9 cellular contexts compared by ENCODE assay signal in genomic region chr11:128501576-128502549, GRCh38.
DNase-seq lines count a peak whose midpoint lies in the region; ATAC-seq and TF ChIP-seq lines count a peak whose summit lies in the region.
"Had no signal": no experiment of that assay in that cellular context is flagged by ENCODE, and none has a peak within 500 bp of the region (broad histone marks: within the 10 kb centered on the region; RNA-seq: fewer than 3 reads in every experiment).

No MANE protein-coding gene starts in this region.

- H3K27ac Mint-ChIP-seq in activated T-helper 1 cell treated with anti-CD3 and anti-CD28 coated beads, Interleukin-12 subunit alpha, Interleukin-12 subunit beta, Interleukin-2, Interleukin-4 antibody, amounts not matched to agents 30 ng/mL and 10 ng/mL and 1 ng/mL, durations not matched to agents 14 hours and 24 hours and 36 hours = peak overlapping the region; percentile 98

- TF ChIP-seq CTCF in heart left ventricle (IDR thresholded peaks at IDR 0.05) = no peak

- H3K27me3 ChIP-seq in heart left ventricle = no peaks in the 10 kb centered on the region
- H3K27me3 ChIP-seq in skeletal muscle satellite cell (ENCODE audit: control insufficient read depth, insufficient read depth, low read length) = no peaks in the 10 kb centered on the region

- H3K4me1 ChIP-seq in heart left ventricle (peaks cover 51 to 100% (median 100%) of the 10 kb centered on the region in 12 donors), skeletal muscle satellite cell (ENCODE audit: control insufficient read depth, insufficient read depth, low read length) (peaks cover 100% of the 10 kb centered on the region)

- H3K4me3 Mint-ChIP-seq in activated T-helper 1 cell treated with anti-CD3 and anti-CD28 coated beads, Interleukin-12 subunit alpha, Interleukin-12 subunit beta, Interleukin-2, Interleukin-4 antibody, amounts not matched to agents 30 ng/mL and 10 ng/mL and 1 ng/mL, durations not matched to agents 14 hours and 24 hours and 36 hours = peak overlapping the region; percentile 96

- ATAC-seq in heart left ventricle = peak; percentile 71 to 82 (median 78)

- no peaks in the 10 kb centered on the region for H3K27me3 Mint-ChIP-seq in activated T-helper 1 cell treated with anti-CD3 and anti-CD28 coated beads, Interleukin-12 subunit alpha, Interleukin-12 subunit beta, Interleukin-2, Interleukin-4 antibody, amounts not matched to agents 30 ng/mL and 10 ng/mL and 1 ng/mL, durations not matched to agents 14 hours and 24 hours and 36 hours (ENCODE audit: insufficient read depth)

- peak overlapping the region in 4 of 12 donors; percentile 8 to 15 (median 10) for H3K4me3 ChIP-seq in heart left ventricle
- no peak overlapping the region for H3K4me3 ChIP-seq in skeletal muscle satellite cell (ENCODE audit: low read length)

- DNase-seq in HT-29 (ENCODE audit: low spot score) (peak; percentile 44), heart left ventricle (peak; percentile 56 to 82 (median 78)), DMS114 treated with DMSO at 0.1 percent for 48 hours (lab: John Stamatoyannopoulos, UW; ENCODE audit: unreplicated experiment) (no peak)
- no peak for DNase-seq in activated T-helper 1 cell treated with anti-CD3 and anti-CD28 coated beads, Interleukin-12 subunit alpha, Interleukin-12 subunit beta, Interleukin-2, Interleukin-4 antibody, amounts not matched to agents 30 ng/mL and 10 ng/mL and 1 ng/mL, durations not matched to agents 14 hours and 24 hours and 36 hours (ENCODE audit: low spot score)
- DNase-seq in activated effector memory CD4-positive, alpha-beta T cell treated with anti-CD3 and anti-CD28 coated beads, Interleukin-2, amount 50 U/mL, for 16 hours = no peak
- DNase-seq in stimulated activated naive CD4-positive, alpha-beta T cell treated with Interleukin-2 at 50 U/mL for 16 hours (lab: John Stamatoyannopoulos, UW) = no peak
- no peak for DNase-seq in stimulated activated naive CD4-positive, alpha-beta T cell (lab: John Stamatoyannopoulos, UW)
- DNase-seq: NCI-H510A had no signal

- H3K27ac ChIP-seq in heart left ventricle = peak overlapping the region in 11 of 12 donors; percentile 67 to 96 (median 81)

- H3K9ac ChIP-seq in skeletal muscle satellite cell (ENCODE audit: low read depth, low read length) = peak overlapping the region; percentile 38

- no peak for TF ChIP-seq POLR2A in heart left ventricle (IDR thresholded peaks at IDR 0.05)

- H3K36me3 Mint-ChIP-seq in activated T-helper 1 cell treated with anti-CD3 and anti-CD28 coated beads, Interleukin-12 subunit alpha, Interleukin-12 subunit beta, Interleukin-2, Interleukin-4 antibody, amounts not matched to agents 30 ng/mL and 10 ng/mL and 1 ng/mL, durations not matched to agents 14 hours and 24 hours and 36 hours (ENCODE audit: low read depth) = peaks cover 56% of the 10 kb centered on the region

- no peaks in the 10 kb centered on the region for H3K9me3 Mint-ChIP-seq in activated T-helper 1 cell treated with anti-CD3 and anti-CD28 coated beads, Interleukin-12 subunit alpha, Interleukin-12 subunit beta, Interleukin-2, Interleukin-4 antibody, amounts not matched to agents 30 ng/mL and 10 ng/mL and 1 ng/mL, durations not matched to agents 14 hours and 24 hours and 36 hours

- no peaks in the 10 kb centered on the region for H3K9me3 ChIP-seq in heart left ventricle
- H3K9me3 ChIP-seq in skeletal muscle satellite cell (replicated peaks; ENCODE audit: low read length) = no peaks in the 10 kb centered on the region

- peak overlapping the region; percentile 44 for H3K4me2 ChIP-seq in skeletal muscle satellite cell (ENCODE audit: low read length)

- peaks cover 98% of the 10 kb centered on the region for H3K4me1 Mint-ChIP-seq in activated T-helper 1 cell treated with anti-CD3 and anti-CD28 coated beads, Interleukin-12 subunit alpha, Interleukin-12 subunit beta, Interleukin-2, Interleukin-4 antibody, amounts not matched to agents 30 ng/mL and 10 ng/mL and 1 ng/mL, durations not matched to agents 14 hours and 24 hours and 36 hours (ENCODE audit: low read depth)

- WGBS in heart left ventricle, 4 donors = 26 to 52% (median 35%) methylated on average over 5 of the region's 5 CpGs

- intact Hi-C loops in activated T-helper 1 cell treated with anti-CD3 and anti-CD28 coated beads, Interleukin-12 subunit alpha, Interleukin-12 subunit beta, Interleukin-2, Interleukin-4 antibody, amounts not matched to agents 30 ng/mL and 10 ng/mL and 1 ng/mL, durations not matched to agents 14 hours and 24 hours and 36 hours (cut with micrococcal nuclease) = loop anchor here (1.0 kb wide), 1 partner anchor 8 kb away; no protein-coding TSS in a partner anchor
- intact Hi-C loops in heart left ventricle (cut with DNase I) = loop anchor here in 4 of 10 donors (2.0 to 10.0 kb wide), 3 partner anchors 21 to 207 kb away; no protein-coding TSS in a partner anchor

- H3K36me3 ChIP-seq in heart left ventricle (peaks cover 0 to 8% (median 0%) of the 10 kb centered on the region in 9 donors), skeletal muscle satellite cell (ENCODE audit: insufficient read depth, low read length) (peaks cover 31% of the 10 kb centered on the region)

Comparison
In these comparisons a context has a peak if more than half of its experiments do, and no peak if none do; other contexts are left out.
1. DNase-seq: peak in HT-29 (single experiment) and heart left ventricle (5 of 5); none in activated T-helper 1 cell treated with anti-CD3 and anti-CD28 coated beads, Interleukin-12 subunit alpha, Interleukin-12 subunit beta, Interleukin-2, Interleukin-4 antibody, amounts not matched to agents 30 ng/mL and 10 ng/mL and 1 ng/mL, durations not matched to agents 14 hours and 24 hours and 36 hours (single experiment), activated effector memory CD4-positive, alpha-beta T cell treated with anti-CD3 and anti-CD28 coated beads, Interleukin-2, amount 50 U/mL, for 16 hours (single experiment), stimulated activated naive CD4-positive, alpha-beta T cell treated with Interleukin-2 at 50 U/mL for 16 hours (single experiment), DMS114 treated with DMSO at 0.1 percent for 48 hours (single experiment) and stimulated activated naive CD4-positive, alpha-beta T cell (0 of 6).